1 cellular context compared by ENCODE assay signal in the genomic region with DNA sequence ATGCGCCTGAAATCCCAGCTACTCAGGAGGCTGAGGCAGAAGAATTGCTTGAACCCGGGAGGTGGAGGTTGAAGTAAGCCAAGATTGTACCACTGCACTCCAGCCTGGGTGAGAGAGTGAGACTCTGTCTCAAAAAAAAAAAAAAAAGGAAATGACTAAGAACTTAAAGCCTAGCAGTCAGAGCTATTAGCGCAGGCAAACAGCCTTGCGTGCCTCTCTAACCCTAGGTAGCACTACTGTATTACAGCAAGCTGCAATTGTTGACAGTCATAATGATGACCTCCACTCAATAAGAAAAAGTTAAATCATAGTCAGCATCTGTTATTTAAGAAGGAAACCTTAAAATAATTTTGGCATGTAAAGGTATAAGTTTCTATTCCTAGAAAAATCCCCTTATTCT.
TF ChIP-seq lines count a peak whose summit lies in the region.

No MANE protein-coding gene starts in this region.

TF ChIP-seq in endothelial cell of umbilical vein, 7 proteins besides CTCF, POLR2A, EP300 and RAD21:
- TF ChIP-seq FOS (IDR thresholded peaks at IDR 0.05; ENCODE audit: borderline replicate concordance, insufficient read depth, low read length) (peak; percentile 11), MYC (IDR thresholded peaks at IDR 0.05; ENCODE audit: low read depth, low read length) (no peak), GATA2 (IDR thresholded peaks at IDR 0.05; ENCODE audit: insufficient read depth, insufficient read length, low read depth, low read length) (no peak), POLR2AphosphoS5 (IDR thresholded peaks at IDR 0.05; ENCODE audit: insufficient read depth, low read depth, low read length) (no peak), JUN (IDR thresholded peaks at IDR 0.05; ENCODE audit: borderline replicate concordance, insufficient read depth, insufficient read length, low read depth) (no peak), EZH2 (IDR thresholded peaks at IDR 0.05; ENCODE audit: borderline replicate concordance, low read depth, low read length, severe bottlenecking) (no peak)
- TF ChIP-seq, protein P1, sequence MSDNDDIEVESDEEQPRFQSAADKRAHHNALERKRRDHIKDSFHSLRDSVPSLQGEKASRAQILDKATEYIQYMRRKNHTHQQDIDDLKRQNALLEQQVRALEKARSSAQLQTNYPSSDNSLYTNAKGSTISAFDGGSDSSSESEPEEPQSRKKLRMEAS (IDR thresholded peaks at IDR 0.05; ENCODE audit: insufficient read depth, insufficient read length), result no peak
